ENCODE assay signal across 18 cellular contexts in genomic region chr11:66283461-66284105, GRCh38. TPM values are rescaled to one million over a fixed set of nuclear protein-coding genes. Genes with fewer than 3 reads are reported as not detected.
DNase-seq lines count a peak whose midpoint lies in the region; ATAC-seq, FAIRE-seq and TF ChIP-seq lines count a peak whose summit lies in the region.
"Had no signal": no experiment of that assay in that cellular context is flagged by ENCODE, and none has a peak within 500 bp of the region (broad histone marks: within the 10 kb centered on the region; RNA-seq: fewer than 3 reads in every experiment).

No MANE protein-coding gene starts in this region.

- TF ChIP-seq CTCF in brain microvascular endothelial cell (IDR thresholded peaks at IDR 0.05; ENCODE audit: low read depth, low read length, missing control alignments) (peak; percentile 36), spleen (IDR thresholded peaks at IDR 0.05 in 8 of 11, conservative IDR thresholded peaks at IDR 0.05 in 3 of 11) (no peak), kidney (IDR thresholded peaks at IDR 0.05; ENCODE audit: borderline replicate concordance, extremely low read depth, insufficient read depth) (no peak)

- peaks cover 44% of the 10 kb centered on the region for H3K4me1 Mint-ChIP-seq in activated CD4-positive, alpha-beta T cell treated with anti-CD3 and anti-CD28 coated beads, Interleukin-2, amount 10 ng/mL, durations not matched to agents 7 days and 5 days
- H3K4me1 Mint-ChIP-seq in IgD-negative memory B cell = peaks cover 14 to 28% (median 16%) of the 10 kb centered on the region in 3 donors

- H3K9me3 ChIP-seq in spleen = no peaks in the 10 kb centered on the region
- H3K9me3 ChIP-seq in kidney (ENCODE audit: control insufficient read depth in 1 of 2, low read length in 2 of 2) = no peaks in the 10 kb centered on the region
- H3K9me3 ChIP-seq: A549, stomach had no signal

- FAIRE-seq in kidney (lab: Jason Lieb, UNC) = no peak
- FAIRE-seq: A549, G401.6, H54, urothelium cell line had no signal

- POLR2A ChIA-PET in activated CD4-positive, alpha-beta T cell treated with anti-CD3 and anti-CD28 coated beads, Interleukin-2, amount 10 ng/mL, durations not matched to agents 7 days and 5 days (lab: Charles Lee) = no interaction called here

- no peak overlapping the region for H3K4me3 Mint-ChIP-seq in activated CD4-positive, alpha-beta T cell treated with anti-CD3 and anti-CD28 coated beads, Interleukin-2, amount 10 ng/mL, durations not matched to agents 7 days and 5 days
- peak overlapping the region in 1 of 4 donors; percentile 93 for H3K4me3 Mint-ChIP-seq in IgD-negative memory B cell
- H3K4me3 Mint-ChIP-seq: activated CD8-positive, alpha-beta memory T cell treated with anti-CD3 and anti-CD28 coated beads, Interleukin-2, amount 10 ng/mL, durations not matched to agents 7 days and 5 days had no signal

- H3K27me3 Mint-ChIP-seq in activated CD4-positive, alpha-beta T cell treated with anti-CD3 and anti-CD28 coated beads, Interleukin-2, amount 10 ng/mL, durations not matched to agents 7 days and 5 days = peaks cover 3% of the 10 kb centered on the region
- H3K27me3 Mint-ChIP-seq in IgD-negative memory B cell = peaks cover 4% of the 10 kb centered on the region

- no peaks in the 10 kb centered on the region for H3K27me3 ChIP-seq in brain microvascular endothelial cell (replicated peaks)
- H3K27me3 ChIP-seq in spleen (replicated peaks in 1 of 7) = peaks cover 0 to 14% (median 0%) of the 10 kb centered on the region in 7 donors

- 68 to 88% (median 86%) methylated on average over 2 to 14 of the region's 14 CpGs for WGBS in spleen, 5 donors

- no peaks in the 10 kb centered on the region for H3K9me3 Mint-ChIP-seq in activated CD4-positive, alpha-beta T cell treated with anti-CD3 and anti-CD28 coated beads, Interleukin-2, amount 10 ng/mL, durations not matched to agents 7 days and 5 days
- no peaks in the 10 kb centered on the region for H3K9me3 Mint-ChIP-seq in IgD-negative memory B cell

- no peak for ATAC-seq in HG03439 (IDR thresholded peaks at IDR 0.05; ENCODE audit: unreplicated experiment)

- H3K4me1 ChIP-seq in spleen = peaks cover 15 to 72% (median 36%) of the 10 kb centered on the region in 6 donors
- peaks cover 7 to 15% of the 10 kb centered on the region in 2 donors for H3K4me1 ChIP-seq in kidney (ENCODE audit: control insufficient read depth in 1 of 2, insufficient read depth in 1 of 2, low read depth in 1 of 2, low read length in 2 of 2)

- TF ChIP-seq POLR2A in spleen (IDR thresholded peaks at IDR 0.05) = no peak

- intact Hi-C loops in spleen (cut with DNase I; ENCODE audit: low total_unique reads) (loop anchor here (5.0 kb wide), 1 partner anchor 61 kb away; no protein-coding TSS in a partner anchor), kidney (cut with DNase I) (no loop called here)

- in situ Hi-C loops in brain microvascular endothelial cell (cut with HindIII; ENCODE audit: low pct_ligation_motif_present, low sequenced_read_pairs) = no loop called here

- H3K27ac ChIP-seq in brain microvascular endothelial cell (no peak overlapping the region), spleen (no peak overlapping the region), kidney (ENCODE audit: low read depth in 2 of 2, low read length in 2 of 2) (no peak overlapping the region)
- H3K27ac ChIP-seq: stomach had no signal

- DNase-seq in activated CD4-positive, alpha-beta T cell treated with anti-CD3 and anti-CD28 coated beads, Interleukin-2, amount 10 ng/mL, durations not matched to agents 7 days and 5 days = no peak
- no peak for DNase-seq in activated CD4-positive, alpha-beta T cell treated with anti-CD3 and anti-CD28 coated beads, Interleukin-2, amount 50 U/mL, for 1 hour
- DNase-seq in brain microvascular endothelial cell = no peak
- peak; percentile 75 for DNase-seq in spleen
- DNase-seq in kidney = no peak
- DNase-seq in DMS114 treated with DMSO at 0.1 percent for 48 hours (lab: John Stamatoyannopoulos, UW; ENCODE audit: unreplicated experiment) = no peak
- DNase-seq: activated CD8-positive, alpha-beta memory T cell treated with anti-CD3 and anti-CD28 coated beads, Interleukin-2, amount 10 ng/mL, durations not matched to agents 7 days and 5 days; activated naive CD4-positive, alpha-beta T cell treated with Interleukin-2 at 50 U/mL for 16 hours; dermis blood vessel endothelial cell; erythroblast; stomach had no signal

- no peaks in the 10 kb centered on the region for H3K36me3 Mint-ChIP-seq in activated CD4-positive, alpha-beta T cell treated with anti-CD3 and anti-CD28 coated beads, Interleukin-2, amount 10 ng/mL, durations not matched to agents 7 days and 5 days (ENCODE audit: low read depth)
- H3K36me3 Mint-ChIP-seq in IgD-negative memory B cell = peaks cover 1% of the 10 kb centered on the region
- H3K36me3 Mint-ChIP-seq: activated CD8-positive, alpha-beta memory T cell treated with anti-CD3 and anti-CD28 coated beads, Interleukin-2, amount 10 ng/mL, durations not matched to agents 7 days and 5 days had no signal

- CTCF ChIA-PET in activated CD4-positive, alpha-beta T cell treated with anti-CD3 and anti-CD28 coated beads, Interleukin-2, amount 10 ng/mL, durations not matched to agents 7 days and 5 days (lab: Charles Lee) = interaction anchor here (0.9 to 4.2 kb wide), 15 partner anchors 7 to 67 kb away, joined by 3 to 43 read pairs (median 6); partner anchors contain the start of genes RAB1B and TMEM151A

- H3K9ac ChIP-seq in kidney (ENCODE audit: low read length in 2 of 2) = no peak overlapping the region

- H3K36me3 ChIP-seq in brain microvascular endothelial cell (replicated peaks) = peaks cover 15% of the 10 kb centered on the region
- peaks cover 0 to 27% (median 6%) of the 10 kb centered on the region in 6 donors for H3K36me3 ChIP-seq in spleen
- H3K36me3 ChIP-seq in kidney (ENCODE audit: control insufficient read depth in 1 of 2, insufficient read depth in 2 of 2, low read length in 2 of 2) = peaks cover 0 to 9% of the 10 kb centered on the region in 2 donors

- no peak overlapping the region for H3K4me3 ChIP-seq in brain microvascular endothelial cell (ENCODE audit: low read depth, low read length)
- H3K4me3 ChIP-seq in spleen = no peak overlapping the region
- H3K4me3 ChIP-seq in kidney (ENCODE audit: low read length in 2 of 2) = no peak overlapping the region
- H3K4me3 ChIP-seq: A549, stomach had no signal

- H3K27ac Mint-ChIP-seq in activated CD4-positive, alpha-beta T cell treated with anti-CD3 and anti-CD28 coated beads, Interleukin-2, amount 10 ng/mL, durations not matched to agents 7 days and 5 days = peak overlapping the region; percentile 9
- peak overlapping the region; percentile 98 to 99 (median 99) for H3K27ac Mint-ChIP-seq in IgD-negative memory B cell

RNA-seq across cellular contexts. Expression of gene YIF1A, which starts 5.4 kb away (rescaled TPM):
- total RNA-seq in activated CD4-positive, alpha-beta T cell treated with anti-CD3 and anti-CD28 coated beads, Interleukin-2, amount 10 ng/mL, durations not matched to agents 7 days and 5 days = 10 to 100 TPM; 39.1 to 45.4 TPM
- polyA plus RNA-seq in IgD-negative memory B cell (72.5 TPM), spleen (10 to 100 TPM; 48.3 to 60.1 (median 49.3) TPM), kidney (ENCODE audit: insufficient read depth, low read depth, low replicate concordance) (115 TPM)
- total RNA-seq in spleen (10 to 100 TPM; 34.7 to 50.4 (median 40.4) TPM), kidney (92.1 TPM)

RNA-seq across cellular contexts. Expression of gene CNIH2, which starts 5.6 kb away (rescaled TPM):
- 1 to 10 TPM; 2.5 TPM for total RNA-seq in activated CD4-positive, alpha-beta T cell treated with anti-CD3 and anti-CD28 coated beads, Interleukin-2, amount 10 ng/mL, durations not matched to agents 7 days and 5 days
- polyA plus RNA-seq in IgD-negative memory B cell (not detected), spleen (under 1 TPM; 0.20 to 0.57 (median 0.26) TPM), kidney (ENCODE audit: insufficient read depth, low read depth, low replicate concordance) (not detected)
- total RNA-seq in spleen (1 to 10 TPM in 3 of 7 donors, under 1 TPM in 2, not detected in 2; 0.40 to 1.9 (median 1.3) TPM), kidney (0.63 TPM)
- total RNA-seq: dermis blood vessel endothelial cell, stomach had no signal

RNA-seq across cellular contexts. Expression of gene TMEM151A, which starts 8.1 kb away (rescaled TPM):
- total RNA-seq in activated CD4-positive, alpha-beta T cell treated with anti-CD3 and anti-CD28 coated beads, Interleukin-2, amount 10 ng/mL, durations not matched to agents 7 days and 5 days = not detected
- polyA plus RNA-seq in IgD-negative memory B cell (not detected), spleen (under 1 TPM in 2 of 3 donors, not detected in 1; 0.02 TPM), kidney (ENCODE audit: insufficient read depth, low read depth, low replicate concordance) (not detected)
- total RNA-seq in spleen (under 1 TPM in 1 of 7 donors, not detected in 6; 0.34 TPM), kidney (0.19 TPM)
- total RNA-seq: activated CD8-positive, alpha-beta memory T cell treated with anti-CD3 and anti-CD28 coated beads, Interleukin-2, amount 10 ng/mL, durations not matched to agents 7 days and 5 days; dermis blood vessel endothelial cell; lower leg skin had no signal

RNA-seq across cellular contexts. Expression of gene RAB1B, which starts 15.1 kb away (rescaled TPM):
- 100 to 1,000 TPM; 151 to 174 TPM for total RNA-seq in activated CD4-positive, alpha-beta T cell treated with anti-CD3 and anti-CD28 coated beads, Interleukin-2, amount 10 ng/mL, durations not matched to agents 7 days and 5 days
- polyA plus RNA-seq in IgD-negative memory B cell = 14.8 TPM
- 100 to 1,000 TPM; 101 to 130 (median 123) TPM for total RNA-seq in spleen
- 100 to 1,000 TPM in 1 of 3 donors, 10 to 100 TPM in 2; 66.8 to 150 (median 77.0) TPM for polyA plus RNA-seq in spleen
- total RNA-seq in kidney = 153 TPM
- 197 TPM for polyA plus RNA-seq in kidney (ENCODE audit: insufficient read depth, low read depth, low replicate concordance)

RNA-seq across cellular contexts. Expression of gene KLC2, which starts 26.1 kb away (rescaled TPM):
- 10 to 100 TPM; 32.1 to 38.5 TPM for total RNA-seq in activated CD4-positive, alpha-beta T cell treated with anti-CD3 and anti-CD28 coated beads, Interleukin-2, amount 10 ng/mL, durations not matched to agents 7 days and 5 days
- polyA plus RNA-seq in IgD-negative memory B cell (13.6 TPM), spleen (10 to 100 TPM in 1 of 3 donors, 1 to 10 TPM in 2; 5.5 to 19.5 (median 7.8) TPM), kidney (ENCODE audit: insufficient read depth, low read depth, low replicate concordance) (16.2 TPM)
- total RNA-seq in spleen (10 to 100 TPM in 6 of 7 donors, 1 to 10 TPM in 1; 8.8 to 30.8 (median 18.3) TPM), kidney (30.6 TPM)
